9 cellular contexts compared by ENCODE assay signal in the genomic region with DNA sequence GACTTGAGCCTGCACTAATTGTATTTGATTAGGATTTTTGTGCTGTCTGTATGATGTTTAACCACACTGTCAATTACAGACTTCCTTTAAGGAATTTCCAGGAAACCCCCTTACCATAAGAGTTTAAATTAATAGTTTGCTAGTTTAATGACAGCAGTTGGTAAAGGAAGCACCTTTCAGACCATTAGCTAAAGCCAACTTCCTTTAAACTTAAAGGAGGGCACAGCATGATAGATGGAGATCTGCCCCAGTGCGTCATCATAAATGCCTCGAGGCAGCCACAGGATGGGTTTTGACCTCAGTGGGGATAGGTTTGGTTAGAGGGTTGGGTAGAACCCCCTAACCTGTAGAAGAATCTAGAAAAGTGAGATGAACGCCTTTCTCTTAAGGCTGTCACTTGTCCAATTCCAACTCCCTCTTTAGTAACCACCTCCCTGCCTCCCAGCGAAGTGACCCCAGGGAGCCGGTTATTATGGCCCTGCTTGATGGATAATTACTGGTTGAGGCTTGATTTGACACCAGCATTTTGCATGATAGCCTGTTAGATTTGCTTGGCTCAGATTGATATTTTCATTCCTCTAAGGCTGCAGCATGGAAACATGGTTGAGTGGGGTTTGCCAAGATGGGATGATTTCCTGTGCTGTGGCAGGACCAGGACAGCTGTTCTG.
DNase-seq lines count a peak whose midpoint lies in the region; ATAC-seq lines count a peak whose summit lies in the region.
"Had no signal": no experiment of that assay in that cellular context is flagged by ENCODE, and none has a peak within 500 bp of the region (broad histone marks: within the 10 kb centered on the region; RNA-seq: fewer than 3 reads in every experiment).

No MANE protein-coding gene starts in this region.

- peak; percentile 57 for DNase-seq in NCI-H2227 (lab: John Stamatoyannopoulos, UW; ENCODE audit: unreplicated experiment)
- DNase-seq in activated T-helper 2 cell treated with anti-CD3 and anti-CD28 coated beads, Interferon-gamma antibody, Interleukin-2, Interleukin-4, amounts not matched to agents 10 μg/mL and 5 μg/mL and 100 μg/mL, durations not matched to agents 14 hours and 24 hours and 36 hours (ENCODE audit: low spot score), result no peak
- peak; percentile 24 for DNase-seq in stimulated activated CD8-positive, alpha-beta memory T cell treated with anti-CD3 and anti-CD28 coated beads, Interleukin-15, amount 100 ng/mL, for 1 hour (ENCODE audit: low read depth)
- DNase-seq in NOMO-1 treated with DMSO at 0.1 percent for 48 hours (lab: John Stamatoyannopoulos, UW; ENCODE audit: unreplicated experiment), result no peak
- DNase-seq in NCI-H2171 treated with DMSO at 0.1 percent for 48 hours (lab: John Stamatoyannopoulos, UW), result no peak
- DNase-seq: left lung, NCI-H1436 had no signal

- H3K4me1 Mint-ChIP-seq in activated T-helper 2 cell treated with anti-CD3 and anti-CD28 coated beads, Interferon-gamma antibody, Interleukin-2, Interleukin-4, amounts not matched to agents 10 μg/mL and 5 μg/mL and 100 μg/mL, durations not matched to agents 14 hours and 24 hours and 36 hours (ENCODE audit: low read depth), result peaks cover 78% of the 10 kb centered on the region

- H3K27ac Mint-ChIP-seq in activated T-helper 2 cell treated with anti-CD3 and anti-CD28 coated beads, Interferon-gamma antibody, Interleukin-2, Interleukin-4, amounts not matched to agents 10 μg/mL and 5 μg/mL and 100 μg/mL, durations not matched to agents 14 hours and 24 hours and 36 hours, result peak overlapping the region; percentile 33

- no peak overlapping the region for H3K4me3 Mint-ChIP-seq in activated T-helper 2 cell treated with anti-CD3 and anti-CD28 coated beads, Interferon-gamma antibody, Interleukin-2, Interleukin-4, amounts not matched to agents 10 μg/mL and 5 μg/mL and 100 μg/mL, durations not matched to agents 14 hours and 24 hours and 36 hours (ENCODE audit: low read depth)

- H3K36me3 Mint-ChIP-seq in activated T-helper 2 cell treated with anti-CD3 and anti-CD28 coated beads, Interferon-gamma antibody, Interleukin-2, Interleukin-4, amounts not matched to agents 10 μg/mL and 5 μg/mL and 100 μg/mL, durations not matched to agents 14 hours and 24 hours and 36 hours (ENCODE audit: low read depth), result peaks cover 13% of the 10 kb centered on the region

- H3K27me3 Mint-ChIP-seq in activated T-helper 2 cell treated with anti-CD3 and anti-CD28 coated beads, Interferon-gamma antibody, Interleukin-2, Interleukin-4, amounts not matched to agents 10 μg/mL and 5 μg/mL and 100 μg/mL, durations not matched to agents 14 hours and 24 hours and 36 hours (ENCODE audit: low read depth), result no peaks in the 10 kb centered on the region

- ATAC-seq in GM18907 (IDR thresholded peaks at IDR 0.05; ENCODE audit: unreplicated experiment) (peak; percentile 44), HG03460 (IDR thresholded peaks at IDR 0.05; ENCODE audit: unreplicated experiment) (no peak)
- ATAC-seq: left lung had no signal

- H3K9me3 Mint-ChIP-seq in activated T-helper 2 cell treated with anti-CD3 and anti-CD28 coated beads, Interferon-gamma antibody, Interleukin-2, Interleukin-4, amounts not matched to agents 10 μg/mL and 5 μg/mL and 100 μg/mL, durations not matched to agents 14 hours and 24 hours and 36 hours, result peaks cover 1% of the 10 kb centered on the region

- intact Hi-C loops in activated T-helper 2 cell treated with anti-CD3 and anti-CD28 coated beads, Interferon-gamma antibody, Interleukin-2, Interleukin-4, amounts not matched to agents 10 μg/mL and 5 μg/mL and 100 μg/mL, durations not matched to agents 14 hours and 24 hours and 36 hours (cut with micrococcal nuclease), result no loop called here

Comparison
In these comparisons a context has a peak if more than half of its experiments do, and no peak if none do; other contexts are left out.
1. DNase-seq: peak in NCI-H2227 (single experiment) and stimulated activated CD8-positive, alpha-beta memory T cell treated with anti-CD3 and anti-CD28 coated beads, Interleukin-15, amount 100 ng/mL, for 1 hour (single experiment); none in activated T-helper 2 cell treated with anti-CD3 and anti-CD28 coated beads, Interferon-gamma antibody, Interleukin-2, Interleukin-4, amounts not matched to agents 10 μg/mL and 5 μg/mL and 100 μg/mL, durations not matched to agents 14 hours and 24 hours and 36 hours (single experiment), NOMO-1 treated with DMSO at 0.1 percent for 48 hours (single experiment) and NCI-H2171 treated with DMSO at 0.1 percent for 48 hours (single experiment).